17 cellular contexts compared by ENCODE assay signal in the genomic region with DNA sequence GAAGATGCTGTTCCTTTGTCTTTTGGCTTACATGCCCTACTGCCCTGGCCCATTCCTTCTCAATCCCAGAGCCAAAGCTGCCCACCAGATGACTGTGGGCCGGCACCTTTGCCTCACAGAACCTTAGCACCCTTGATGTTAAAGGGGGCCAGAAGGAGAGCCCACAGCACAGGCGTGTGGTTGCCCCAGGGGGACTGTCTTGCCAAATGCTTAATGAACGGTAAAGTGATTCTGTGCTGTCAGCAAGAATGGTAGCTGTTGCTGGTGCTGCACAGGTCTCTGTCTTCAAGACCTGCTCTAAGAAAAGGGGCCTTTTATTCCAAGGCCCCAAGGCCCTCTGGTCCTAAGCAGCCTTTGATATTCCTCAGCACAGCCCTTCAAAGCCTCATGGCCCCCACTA.
"Had no signal": no experiment of that assay in that cellular context is flagged by ENCODE, and none has a peak within 500 bp of the region (broad histone marks: within the 10 kb centered on the region; RNA-seq: fewer than 3 reads in every experiment).

No MANE protein-coding gene starts in this region.

- H3K27ac ChIP-seq: neutrophil, right atrium auricular region, sigmoid colon, thyroid gland, upper lobe of left lung had no signal

- H3K4me3 ChIP-seq: dorsolateral prefrontal cortex, mucosa of descending colon, right atrium auricular region, sigmoid colon, thyroid gland, upper lobe of left lung had no signal

- H3K36me3 ChIP-seq: neutrophil, right atrium auricular region, sigmoid colon, thyroid gland, upper lobe of left lung had no signal

- H3K27me3 ChIP-seq: dorsolateral prefrontal cortex, neutrophil, right atrium auricular region, sigmoid colon, thyroid gland, upper lobe of left lung had no signal

- H3K9me3 ChIP-seq: mucosa of descending colon, neutrophil, right atrium auricular region, thyroid gland had no signal

- ATAC-seq: mucosa of descending colon; naive thymus-derived CD8-positive, alpha-beta T cell had no signal

- H3K4me1 ChIP-seq: right atrium auricular region, sigmoid colon, thyroid gland, upper lobe of left lung had no signal

- DNase-seq: cortex of kidney; effector CD8-positive, alpha-beta T cell; foreskin melanocyte; hippocampal formation; kidney glomerular epithelial cell; mammary epithelial cell; mucosa of descending colon; naive thymus-derived CD8-positive, alpha-beta T cell; sigmoid colon; small intestine; stimulated activated CD4-positive, alpha-beta T cell treated with anti-CD3 and anti-CD28 coated beads, Interleukin-12 subunit alpha, Interleukin-12 subunit beta, amount 100 ng/mL, for 4 hours; stimulated activated naive CD4-positive, alpha-beta T cell; thyroid gland; upper lobe of left lung had no signal
